ENCODE assay signal across 8 cellular contexts in genomic region chr18:62187543-62188378, GRCh38. TPM values are rescaled to one million over a fixed set of nuclear protein-coding genes. Genes with fewer than 3 reads are reported as not detected.
A peak's percentile ranks its signal among the peaks of the same experiment; 100 is the strongest.
DNase-seq lines count a peak whose midpoint lies in the region; ATAC-seq and TF ChIP-seq lines count a peak whose summit lies in the region.

No MANE protein-coding gene starts in this region.

- POLR2A ChIA-PET in activated CD8-positive, alpha-beta T cell treated with anti-CD3 and anti-CD28 coated beads for 36 hours (lab: Charles Lee): interaction anchor here (0.7 to 2.5 kb wide), 9 partner anchors 10 to 337 kb away, joined by 3 to 13 read pairs (median 3); no protein-coding TSS in a partner anchor

- H3K27ac ChIP-seq in epithelial cell of prostate: peak overlapping the region; percentile 75
- H3K27ac ChIP-seq in tibial artery: peak overlapping the region; percentile 75 to 76

- DNase-seq in DMS153 (lab: John Stamatoyannopoulos, UW) (peak; percentile 51), NCI-H1930 (lab: John Stamatoyannopoulos, UW) (peak; percentile 32), epithelial cell of prostate (ENCODE audit: low read depth, low spot score) (no peak), tibial artery (peak; percentile 21 to 65)
- peak; percentile 45 for DNase-seq in activated CD8-positive, alpha-beta T cell treated with anti-CD3 and anti-CD28 coated beads for 36 hours

- no peaks in the 10 kb centered on the region for H3K27me3 ChIP-seq in mucosa of stomach (ENCODE audit: control insufficient read depth, insufficient read depth, low read length)
- no peaks in the 10 kb centered on the region for H3K27me3 ChIP-seq in tibial artery

- no peaks in the 10 kb centered on the region for H3K27me3 Mint-ChIP-seq in activated CD8-positive, alpha-beta T cell treated with anti-CD3 and anti-CD28 coated beads for 36 hours

- peak overlapping the region; percentile 96 for H3K27ac Mint-ChIP-seq in activated CD8-positive, alpha-beta T cell treated with anti-CD3 and anti-CD28 coated beads for 36 hours

- peak overlapping the region; percentile 96 for H3K9ac ChIP-seq in mucosa of stomach (ENCODE audit: low read length)

- intact Hi-C loops in activated CD8-positive, alpha-beta T cell treated with anti-CD3 and anti-CD28 coated beads for 36 hours (cut with micrococcal nuclease): loop anchor here (2.0 kb wide), 2 partner anchors 61 to 233 kb away; no protein-coding TSS in a partner anchor
- intact Hi-C loops in tibial artery (cut with DNase I; ENCODE audit: low total_unique reads): loop anchor here (10.0 kb wide), 3 partner anchors 337 to 1227 kb away; partner anchors contain the start of gene ZCCHC2

- H3K4me1 ChIP-seq in mucosa of stomach (ENCODE audit: control insufficient read depth, insufficient read depth, low read length) (peaks cover 4% of the 10 kb centered on the region), tibial artery (peaks cover 0 to 48% (median 29%) of the 10 kb centered on the region in 4 donors)

- H3K4me1 Mint-ChIP-seq in activated CD8-positive, alpha-beta T cell treated with anti-CD3 and anti-CD28 coated beads for 36 hours (ENCODE audit: low read depth): peaks cover 52% of the 10 kb centered on the region

- CTCF ChIA-PET in activated CD8-positive, alpha-beta T cell treated with anti-CD3 and anti-CD28 coated beads for 36 hours (lab: Charles Lee): interaction anchor here (1.0 to 8.0 kb wide), 5 partner anchors 12 to 238 kb away, joined by 3 to 125 read pairs (median 3); no protein-coding TSS in a partner anchor

- no peaks in the 10 kb centered on the region for H3K9me3 Mint-ChIP-seq in activated CD8-positive, alpha-beta T cell treated with anti-CD3 and anti-CD28 coated beads for 36 hours

- H3K36me3 ChIP-seq in mucosa of stomach (ENCODE audit: control insufficient read depth, insufficient read depth, low read length) (no peaks in the 10 kb centered on the region), tibial artery (no peaks in the 10 kb centered on the region)

- H3K4me3 ChIP-seq in mucosa of stomach (ENCODE audit: low read length) (peak overlapping the region; percentile 99), tibial artery (peak overlapping the region; percentile 81 to 91)

- peak; percentile 20 for ATAC-seq in GM21723 (IDR thresholded peaks at IDR 0.05; ENCODE audit: unreplicated experiment)
- ATAC-seq in activated CD8-positive, alpha-beta T cell treated with anti-CD3 and anti-CD28 coated beads for 36 hours: no peak
- no peak for ATAC-seq in HG03457 (IDR thresholded peaks at IDR 0.05; ENCODE audit: unreplicated experiment)

- H3K36me3 Mint-ChIP-seq in activated CD8-positive, alpha-beta T cell treated with anti-CD3 and anti-CD28 coated beads for 36 hours (ENCODE audit: low read depth): peaks cover 27% of the 10 kb centered on the region

- H3K4me3 Mint-ChIP-seq in activated CD8-positive, alpha-beta T cell treated with anti-CD3 and anti-CD28 coated beads for 36 hours: peak overlapping the region; percentile 99

- no peak for TF ChIP-seq CTCF in activated CD8-positive, alpha-beta T cell treated with anti-CD3 and anti-CD28 coated beads for 36 hours (IDR thresholded peaks at IDR 0.05)
- TF ChIP-seq CTCF in tibial artery (IDR thresholded peaks at IDR 0.05): no peak

- H3K9me3 ChIP-seq in mucosa of stomach (ENCODE audit: control insufficient read depth, low read length): no peaks in the 10 kb centered on the region
- no peaks in the 10 kb centered on the region for H3K9me3 ChIP-seq in tibial artery

RNA-seq across cellular contexts. Expression of gene RELCH, which starts 0.7 kb away (rescaled TPM):
- total RNA-seq in activated CD8-positive, alpha-beta T cell treated with anti-CD3 and anti-CD28 coated beads for 36 hours: 10 to 100 TPM; 18.4 to 21.7 TPM

RNA-seq across cellular contexts. Expression of gene PIGN, which starts 0.9 kb away (rescaled TPM):
- total RNA-seq in activated CD8-positive, alpha-beta T cell treated with anti-CD3 and anti-CD28 coated beads for 36 hours: 10 to 100 TPM; 24.9 to 28.1 TPM
